ENCODE assay signal across 13 cellular contexts in the genomic region with DNA sequence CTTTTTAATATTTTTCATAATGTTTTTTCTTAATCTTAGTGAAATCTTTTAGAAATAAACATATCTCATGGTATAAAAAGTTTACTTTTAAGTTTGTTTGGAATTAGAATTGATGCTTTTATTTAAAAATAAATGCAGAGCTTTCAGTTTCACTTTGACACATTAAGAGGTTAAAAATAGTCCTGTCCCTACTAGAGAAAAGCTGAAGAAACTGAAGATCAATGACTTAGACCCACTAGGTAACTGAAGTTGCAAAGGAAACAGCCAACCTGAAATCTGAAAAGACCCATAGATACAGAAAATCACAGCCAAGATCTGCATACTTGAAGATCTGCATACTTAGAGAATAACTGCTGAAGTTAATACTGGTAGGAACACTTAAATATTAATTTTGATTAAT.
DNase-seq lines count a peak whose midpoint lies in the region; ATAC-seq and TF ChIP-seq lines count a peak whose summit lies in the region.
"Had no signal": no experiment of that assay in that cellular context is flagged by ENCODE, and none has a peak within 500 bp of the region (broad histone marks: within the 10 kb centered on the region; RNA-seq: fewer than 3 reads in every experiment).

No MANE protein-coding gene starts in this region.

- H3K4me1 ChIP-seq in OCI-LY3 (ENCODE audit: low read length) (peaks cover 15% of the 10 kb centered on the region), thoracic aorta (ENCODE audit: control insufficient read depth in 1 of 2, low read depth in 2 of 2) (peaks cover 5 to 12% of the 10 kb centered on the region in 2 donors)

- H3K27me3 ChIP-seq in OCI-LY3 (ENCODE audit: low read depth, low read length): no peaks in the 10 kb centered on the region
- no peaks in the 10 kb centered on the region for H3K27me3 ChIP-seq in thoracic aorta (replicated peaks; ENCODE audit: insufficient read depth)

- H3K36me3 ChIP-seq in OCI-LY3 (replicated peaks; ENCODE audit: low read depth, low read length) (no peaks in the 10 kb centered on the region), thoracic aorta (no peaks in the 10 kb centered on the region)

- peak overlapping the region; percentile 61 for H3K4me3 Mint-ChIP-seq in activated naive CD4-positive, alpha-beta T cell treated with anti-CD3 and anti-CD28 coated beads, Interleukin-2, amount 50 U/mL, for 24 hours
- H3K4me3 Mint-ChIP-seq: dendritic cell treated with granulocyte-macrophage colony-stimulating factor and Interleukin-4, amounts not matched to agents 40 ng/mL and 50 ng/mL, for 4 days had no signal

- ATAC-seq in HG02870 (IDR thresholded peaks at IDR 0.05; ENCODE audit: unreplicated experiment): peak; percentile 83
- ATAC-seq in thoracic aorta (ENCODE audit: insufficient number of reproducible peaks, low FRiP score, low read depth): no peak

- H3K36me3 Mint-ChIP-seq in activated naive CD4-positive, alpha-beta T cell treated with anti-CD3 and anti-CD28 coated beads, Interleukin-2, amount 50 U/mL, for 24 hours: peaks cover 2% of the 10 kb centered on the region

- peaks cover 30% of the 10 kb centered on the region for H3K4me1 Mint-ChIP-seq in activated naive CD4-positive, alpha-beta T cell treated with anti-CD3 and anti-CD28 coated beads, Interleukin-2, amount 50 U/mL, for 24 hours

- H3K79me2 ChIP-seq in OCI-LY3 (ENCODE audit: low read length): no peaks in the 10 kb centered on the region

- TF ChIP-seq CTCF in OCI-LY3 (IDR thresholded peaks at IDR 0.05; ENCODE audit: low read depth, low read length) (no peak), thoracic aorta (IDR thresholded peaks at IDR 0.05) (no peak)

- H3K9me3 Mint-ChIP-seq in activated naive CD4-positive, alpha-beta T cell treated with anti-CD3 and anti-CD28 coated beads, Interleukin-2, amount 50 U/mL, for 24 hours: no peaks in the 10 kb centered on the region

- no peak overlapping the region for H3K9ac ChIP-seq in OCI-LY3 (ENCODE audit: low read length)

- H4K20me1 ChIP-seq in OCI-LY3 (ENCODE audit: insufficient read depth, low read length): no peaks in the 10 kb centered on the region

- H3K4me3 ChIP-seq in OCI-LY3 (ENCODE audit: low read length): no peak overlapping the region
- H3K4me3 ChIP-seq in thoracic aorta: peak overlapping the region; percentile 3

- no peak overlapping the region for H3K27ac Mint-ChIP-seq in activated naive CD4-positive, alpha-beta T cell treated with anti-CD3 and anti-CD28 coated beads, Interleukin-2, amount 50 U/mL, for 24 hours
- H3K27ac Mint-ChIP-seq: dendritic cell treated with granulocyte-macrophage colony-stimulating factor and Interleukin-4, amounts not matched to agents 40 ng/mL and 50 ng/mL, for 4 days had no signal

- peak overlapping the region; percentile 38 for H3K4me2 ChIP-seq in OCI-LY3 (ENCODE audit: low read length)

- H3K27ac ChIP-seq in OCI-LY3 (ENCODE audit: low read length) (no peak overlapping the region), thoracic aorta (no peak overlapping the region)

- peak overlapping the region; percentile 2; the same call in 1 of the 2 replicates for H2AFZ ChIP-seq in OCI-LY3 (ENCODE audit: low read depth, low read length)

- H3K9me3 ChIP-seq in OCI-LY3 (ENCODE audit: insufficient read depth, low read length) (no peaks in the 10 kb centered on the region), thoracic aorta (no peaks in the 10 kb centered on the region)

- H3K27me3 Mint-ChIP-seq in activated naive CD4-positive, alpha-beta T cell treated with anti-CD3 and anti-CD28 coated beads, Interleukin-2, amount 50 U/mL, for 24 hours: no peaks in the 10 kb centered on the region
- H3K27me3 Mint-ChIP-seq: dendritic cell treated with granulocyte-macrophage colony-stimulating factor and Interleukin-4, amounts not matched to agents 40 ng/mL and 50 ng/mL, for 4 days had no signal

- no peak for DNase-seq in activated naive CD4-positive, alpha-beta T cell (lab: John Stamatoyannopoulos, UW)
- DNase-seq in thoracic aorta (ENCODE audit: low spot score) (no peak), T-helper 9 cell (no peak), NCI-H345 treated with DMSO at 0.1 percent for 48 hours (lab: John Stamatoyannopoulos, UW; ENCODE audit: unreplicated experiment) (no peak), cerebellar cortex (ENCODE audit: low spot score) (no peak)
- DNase-seq: activated CD4-positive, alpha-beta T cell treated with anti-CD3 and anti-CD28 coated beads for 48 hours; AML-193; NCI-H226; stimulated activated CD4-positive, alpha-beta T cell treated with anti-CD3 and anti-CD28 coated beads, Interleukin-12 subunit alpha, Interleukin-12 subunit beta, amount 100 ng/mL, for 4 hours had no signal
